Comparison of ENCODE assay signal across 17 cellular contexts in the genomic region with DNA sequence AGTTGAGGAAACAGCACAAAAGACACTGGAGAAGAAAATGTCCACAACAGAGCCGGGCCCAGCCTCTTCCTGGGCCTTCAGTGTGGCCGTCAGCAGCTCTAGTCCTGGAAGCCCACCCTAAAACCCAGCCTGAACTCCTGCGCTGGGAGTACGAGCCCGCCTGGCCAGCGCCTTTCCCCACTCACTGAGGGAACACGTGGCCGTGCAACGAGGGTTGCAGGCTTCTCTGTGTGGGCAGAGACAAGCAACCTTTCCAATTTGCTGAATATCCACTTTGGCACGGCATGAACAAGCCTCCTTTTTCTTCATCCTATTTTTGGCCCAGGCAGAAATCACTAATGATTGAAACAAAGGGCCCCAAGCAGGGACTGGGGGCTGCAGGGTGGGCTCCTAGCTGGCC.
A peak's percentile ranks its signal among the peaks of the same experiment; 100 is the strongest.
DNase-seq lines count a peak whose midpoint lies in the region; ATAC-seq, FAIRE-seq and TF ChIP-seq lines count a peak whose summit lies in the region.
"Had no signal": no experiment of that assay in that cellular context is flagged by ENCODE, and none has a peak within 500 bp of the region (broad histone marks: within the 10 kb centered on the region; RNA-seq: fewer than 3 reads in every experiment).

No MANE protein-coding gene starts in this region.

- H3K4me3 Mint-ChIP-seq in MCF 10A (ENCODE audit: unreplicated experiment): no peak overlapping the region
- H3K4me3 Mint-ChIP-seq: CD4-positive, alpha-beta memory T cell had no signal

- H3K36me3 Mint-ChIP-seq in MCF 10A (ENCODE audit: insufficient read depth, unreplicated experiment): no peaks in the 10 kb centered on the region

- peak; percentile 14 for ATAC-seq in sciatic nerve

- no peak overlapping the region for H3K14ac ChIP-seq in H1 (ENCODE audit: insufficient read length)

- no peak overlapping the region for H3K23ac ChIP-seq in H1 (ENCODE audit: insufficient read length)

- H2BK120ac ChIP-seq in H1 (replicated peaks; ENCODE audit: low read depth, low read length): no peak overlapping the region

- CTCF ChIA-PET in MCF 10A (lab: Yijun Ruan, JAX) (no interaction called here), H1 (lab: Charles Lee; ENCODE audit: partially characterized antibody) (no interaction called here)

- in situ Hi-C loops in brain microvascular endothelial cell (cut with HindIII; ENCODE audit: low pct_ligation_motif_present, low sequenced_read_pairs): no loop called here

- TF ChIP-seq POLR2A in breast epithelium (IDR thresholded peaks at IDR 0.05): no peak
- no peak for TF ChIP-seq POLR2A in H1 (IDR thresholded peaks at IDR 0.05; ENCODE audit: control extremely low read depth in 1 of 2, low read depth in 2 of 2, low read length in 2 of 2)

- H3K4me1 ChIP-seq in breast epithelium (no peaks in the 10 kb centered on the region), H1 (replicated peaks in 1 of 4; ENCODE audit: control insufficient read depth in 3 of 4, insufficient read depth in 4 of 4, low read length in 3 of 4) (peaks cover 0 to 5% (median 2%) of the 10 kb centered on the region in 4 experiments; a peak in 4 of 7 replicates), tibial artery (no peaks in the 10 kb centered on the region)
- H3K4me1 ChIP-seq: BE2C had no signal

- POLR2A ChIA-PET in MCF 10A (lab: Yijun Ruan, JAX) (no interaction called here), H1 (lab: Charles Lee; ENCODE audit: partially characterized antibody) (no interaction called here)

- no peak for TF ChIP-seq EP300 in H1 (IDR thresholded peaks at IDR 0.05; ENCODE audit: borderline replicate concordance in 1 of 2, low read depth in 2 of 2, low read length in 2 of 2)

- no peak for FAIRE-seq in H1 (lab: Jason Lieb, UNC)
- FAIRE-seq: GM12892 had no signal

- no peak for TF ChIP-seq RAD21 in H1 (IDR thresholded peaks at IDR 0.05 in 1 of 2, conservative IDR thresholded peaks at IDR 0.05 in 1 of 2; ENCODE audit: low read depth in 2 of 2, low read length in 2 of 2)

- H3K36me3 ChIP-seq in breast epithelium (no peaks in the 10 kb centered on the region), H1 (ENCODE audit: control insufficient read depth in 2 of 4, insufficient read depth in 4 of 4, low read length in 3 of 4) (no peaks in the 10 kb centered on the region), tibial artery (peaks cover 4 to 6% (median 5%) of the 10 kb centered on the region in 3 donors), brain microvascular endothelial cell (replicated peaks) (no peaks in the 10 kb centered on the region)
- H3K36me3 ChIP-seq: BE2C had no signal

- H2BK5ac ChIP-seq in H1 (ENCODE audit: low read depth, low read length): no peak overlapping the region

- no peak overlapping the region for H4K91ac ChIP-seq in H1 (replicated peaks; ENCODE audit: insufficient read length, low read length)

- H3K79me1 ChIP-seq in H1 (ENCODE audit: low read depth, low read length): no peaks in the 10 kb centered on the region; the same call in 1 of the 2 replicates

- H3K4me3 ChIP-seq in breast epithelium (no peak overlapping the region), H1 (ENCODE audit: extremely low read depth in 1 of 4, insufficient read depth in 2 of 4, low read depth in 3 of 4, low read length in 4 of 4) (no peak overlapping the region), tibial artery (no peak overlapping the region), brain microvascular endothelial cell (ENCODE audit: low read depth, low read length) (no peak overlapping the region)

- H3K9ac ChIP-seq in H1 (replicated peaks in 1 of 4; ENCODE audit: extremely low read depth in 1 of 4, low read depth in 3 of 4, low read length in 3 of 4): no peak overlapping the region

- H3K27me3 ChIP-seq in breast epithelium (no peaks in the 10 kb centered on the region), H1 (replicated peaks in 1 of 4; ENCODE audit: control insufficient read depth in 3 of 4, extremely low read depth in 1 of 4, insufficient read depth in 3 of 4, low read length in 3 of 4) (no peaks in the 10 kb centered on the region; a peak in 1 of 7 replicates), tibial artery (no peaks in the 10 kb centered on the region), brain microvascular endothelial cell (replicated peaks) (no peaks in the 10 kb centered on the region)
- H3K27me3 ChIP-seq: BE2C had no signal

- no peak overlapping the region for H2BK12ac ChIP-seq in H1 (ENCODE audit: low read depth, low read length)

- H3K79me2 ChIP-seq in H1 (ENCODE audit: control insufficient read depth in 1 of 2, insufficient read depth in 2 of 2, low read length in 2 of 2): no peaks in the 10 kb centered on the region

- BruUV-seq in MCF 10A (replicated peaks; lab: Mats Ljungman, UMichigan): no TSS peak

- no peaks in the 10 kb centered on the region for H3K23me2 ChIP-seq in H1 (ENCODE audit: low read depth, low read length)

- H2BK15ac ChIP-seq in H1 (ENCODE audit: low read length): no peak overlapping the region

- H2AFZ ChIP-seq in H1 (ENCODE audit: low read length): no peak overlapping the region

- no peak for DNase-seq in MCF 10A (ENCODE audit: unreplicated experiment)
- no peak for DNase-seq in breast epithelium (ENCODE audit: low spot score in 2 of 2)
- DNase-seq in H1 (ENCODE audit: low read depth in 1 of 2, low spot score in 2 of 2): no peak
- DNase-seq in sciatic nerve (ENCODE audit: low spot score): no peak
- DNase-seq in tibial artery: no peak
- DNase-seq in brain microvascular endothelial cell: no peak
- DNase-seq in SIG-M5 (lab: John Stamatoyannopoulos, UW): no peak
- no peak for DNase-seq in 8988T
- DNase-seq: ACHN; BE2C; CD4-positive, alpha-beta memory T cell; COR-L47; DND-41; GDM1; H7 had no signal

- H4K8ac ChIP-seq in H1 (ENCODE audit: extremely low read depth, insufficient read depth, low read length): peak overlapping the region; percentile 57; the same call in 1 of the 2 replicates

- H4K5ac ChIP-seq in H1 (ENCODE audit: insufficient read length, low read depth, low read length): no peak overlapping the region

- H3K27ac Mint-ChIP-seq in MCF 10A (ENCODE audit: low read depth, unreplicated experiment): peak overlapping the region; percentile 80

- 81% methylated on average over 10 of the region's 10 CpGs; no CpG with 5 or more reads in 1 of the 2 experiments for WGBS in H1 (ENCODE audit: extremely low coverage in 1 of 2, insufficient coverage in 1 of 2, insufficient read length in 1 of 2, insufficient replicate concordance in 2 of 2, low coverage in 1 of 2, low lambda C conversion rate in 2 of 2, missing lambda C conversion rate in 1 of 2), 2 experiments

- no peaks in the 10 kb centered on the region for H4K20me1 ChIP-seq in H1 (replicated peaks in 1 of 2; ENCODE audit: control insufficient read depth in 1 of 2, insufficient read depth in 2 of 2, low read length in 2 of 2)

- no peak overlapping the region for H3K27ac ChIP-seq in breast epithelium
- no peak overlapping the region for H3K27ac ChIP-seq in H1 (ENCODE audit: low read depth, low read length)
- no peak overlapping the region for H3K27ac ChIP-seq in tibial artery
- no peak overlapping the region for H3K27ac ChIP-seq in brain microvascular endothelial cell
- H3K27ac ChIP-seq: C4-2B had no signal

- H2AK5ac ChIP-seq in H1 (ENCODE audit: low read depth, low read length): no peak overlapping the region

- no peak overlapping the region for H3K56ac ChIP-seq in H1 (replicated peaks; ENCODE audit: insufficient read length, low read depth, low read length)

- intact Hi-C loops in MCF 10A (cut with micrococcal nuclease): no loop called here
- intact Hi-C loops in breast epithelium (cut with DNase I; ENCODE audit: low total_unique reads): loop anchor here (5.0 kb wide), 1 partner anchor 591 kb away; no protein-coding TSS in a partner anchor
- intact Hi-C loops in sciatic nerve (cut with DNase I): no loop called here
- intact Hi-C loops in tibial artery (cut with DNase I; ENCODE audit: low total_unique reads): no loop called here

- H3K9me3 Mint-ChIP-seq in MCF 10A (ENCODE audit: unreplicated experiment): peaks cover 7% of the 10 kb centered on the region
- H3K9me3 Mint-ChIP-seq: CD4-positive, alpha-beta memory T cell had no signal

- H3K4ac ChIP-seq in H1 (replicated peaks; ENCODE audit: insufficient read length, low read depth, low read length): no peak overlapping the region

- no peak overlapping the region for H3K18ac ChIP-seq in H1 (ENCODE audit: extremely low read depth, low read length)

- no peak overlapping the region for H3K4me2 ChIP-seq in H1 (ENCODE audit: insufficient read depth in 1 of 2, low read depth in 2 of 2, low read length in 2 of 2)

- H3K4me1 Mint-ChIP-seq in MCF 10A (ENCODE audit: insufficient read depth, unreplicated experiment): peaks cover 5% of the 10 kb centered on the region

- H3K9me3 ChIP-seq in breast epithelium: no peaks in the 10 kb centered on the region
- no peaks in the 10 kb centered on the region for H3K9me3 ChIP-seq in H1 (ENCODE audit: insufficient read depth in 2 of 2, low read depth in 1 of 2, low read length in 1 of 2)
- H3K9me3 ChIP-seq in tibial artery: no peaks in the 10 kb centered on the region
- H3K9me3 ChIP-seq: BE2C had no signal

- no peaks in the 10 kb centered on the region for H3K27me3 Mint-ChIP-seq in MCF 10A (ENCODE audit: insufficient read depth, unreplicated experiment)
- H3K27me3 Mint-ChIP-seq: CD4-positive, alpha-beta memory T cell had no signal

- TF ChIP-seq CTCF in MCF 10A (IDR thresholded peaks at IDR 0.05; ENCODE audit: unreplicated experiment) (no peak), breast epithelium (IDR thresholded peaks at IDR 0.05) (no peak), H1 (IDR thresholded peaks at IDR 0.05; ENCODE audit: control extremely low read depth in 1 of 3, insufficient read depth in 1 of 3, low read depth in 1 of 3, low read length in 3 of 3) (no peak), tibial artery (IDR thresholded peaks at IDR 0.05) (no peak), brain microvascular endothelial cell (IDR thresholded peaks at IDR 0.05; ENCODE audit: low read depth, low read length, missing control alignments) (no peak)

- no peak overlapping the region for H2BK20ac ChIP-seq in H1 (ENCODE audit: low read length)

TF ChIP-seq in H1, 55 proteins besides CTCF, POLR2A, EP300 and RAD21:
- TF ChIP-seq EZH2 (IDR thresholded peaks at IDR 0.05; ENCODE audit: low read depth, low read length, severe bottlenecking): no peak
- no peak for TF ChIP-seq RFX5 (IDR thresholded peaks at IDR 0.05; ENCODE audit: borderline replicate concordance, low read depth, low read length)
- TF ChIP-seq SRF (IDR thresholded peaks at IDR 0.05; ENCODE audit: low read depth, low read length): no peak
- TF ChIP-seq KDM5A (IDR thresholded peaks at IDR 0.05; ENCODE audit: low read length): no peak
- TF ChIP-seq BRCA1 (IDR thresholded peaks at IDR 0.05; ENCODE audit: low read depth, low read length): no peak
- TF ChIP-seq CHD1 (IDR thresholded peaks at IDR 0.05; ENCODE audit: low read depth, low read length): no peak
- TF ChIP-seq SIX5 (IDR thresholded peaks at IDR 0.05; ENCODE audit: low read depth, low read length): no peak
- TF ChIP-seq YY1 (IDR thresholded peaks at IDR 0.05; ENCODE audit: low read depth, low read length): no peak
- no peak for TF ChIP-seq TAF7 (optimal IDR thresholded peaks at IDR 0.05; ENCODE audit: borderline replicate concordance, low read depth, low read length)
